31 cellular contexts compared by ENCODE assay signal in genomic region chr22:21898354-21898896, GRCh38.
"Had no signal": no experiment of that assay in that cellular context is flagged by ENCODE, and none has a peak within 500 bp of the region (broad histone marks: within the 10 kb centered on the region; RNA-seq: fewer than 3 reads in every experiment).

No MANE protein-coding gene starts in this region.

- H3K27me3 ChIP-seq: adrenal gland, ascending aorta, body of pancreas, brain microvascular endothelial cell, cardiac muscle cell had no signal

- H3K36me3 ChIP-seq: adrenal gland, ascending aorta, brain microvascular endothelial cell, cardiac muscle cell had no signal

- H3K9me3 ChIP-seq: adrenal gland, ascending aorta, body of pancreas had no signal

- DNase-seq: activated effector memory CD4-positive, alpha-beta T cell treated with Interleukin-2 at 50 U/mL for 16 hours; activated gamma-delta T cell; activated gamma-delta T cell treated with Interleukin-2 at 50 U/mL for 16 hours; activated naive CD4-positive, alpha-beta T cell; activated naive CD4-positive, alpha-beta T cell treated with anti-CD3 and anti-CD28 coated beads for 36 hours; activated naive CD4-positive, alpha-beta T cell treated with anti-CD3 and anti-CD28 coated beads, Interleukin-2, amount 10 ng/mL, durations not matched to agents 7 days and 5 days; activated naive CD4-positive, alpha-beta T cell treated with anti-CD3 and anti-CD28 coated beads, Interleukin-2, amount 50 U/mL, for 16 hours; activated naive CD4-positive, alpha-beta T cell treated with Interleukin-2 at 50 U/mL for 16 hours; activated naive CD8-positive, alpha-beta T cell treated with anti-CD3 and anti-CD28 coated beads for 36 hours; activated naive CD8-positive, alpha-beta T cell treated with anti-CD3 and anti-CD28 coated beads, Interleukin-2, amount 10 ng/mL, durations not matched to agents 7 days and 5 days; activated naive CD8-positive, alpha-beta T cell treated with anti-CD3 and anti-CD28 coated beads, Interleukin-2, amount 50 U/mL, for 24 hours; activated T-cell treated with anti-CD3 and anti-CD28 coated beads, Interleukin-2, amount 50 U/mL, for 24 hours; activated T-cell treated with anti-CD3 and anti-CD28 coated beads, Interleukin-2, amount 50 U/mL, for 4 hours; activated T-cell treated with anti-CD3 and anti-CD28 coated beads, Interleukin-2, amount 50 U/mL, for 48 hours; activated T-cell treated with anti-CD3 and anti-CD28 coated beads, Interleukin-2, amount 50 U/mL, for 72 hours; adrenal gland; amniotic stem cell; amygdala; anterior cingulate cortex; aorta; body of pancreas; brain microvascular endothelial cell; caudate nucleus; central memory CD4-positive, alpha-beta T cell; cerebellar nuclear complex had no signal

- H3K4me3 ChIP-seq: adrenal gland, ascending aorta, body of pancreas, cardiac muscle cell had no signal

- ATAC-seq: activated naive CD4-positive, alpha-beta T cell treated with anti-CD3 and anti-CD28 coated beads, Interleukin-2, amount 50 U/mL, for 72 hours; activated naive CD8-positive, alpha-beta T cell treated with anti-CD3 and anti-CD28 coated beads, Interleukin-2, amount 50 U/mL, for 24 hours; activated T-cell treated with anti-CD3 and anti-CD28 coated beads, Interleukin-2, amount 50 U/mL, for 4 hours; activated T-cell treated with anti-CD3 and anti-CD28 coated beads, Interleukin-2, amount 50 U/mL, for 72 hours; activated T-helper 17 cell treated with anti-CD3 and anti-CD28 coated beads, Interleukin-2, amount 50 U/mL, for 72 hours; body of pancreas had no signal

- H3K27ac ChIP-seq: adrenal gland, ascending aorta, body of pancreas, brain microvascular endothelial cell, cardiac muscle cell had no signal

- H3K4me1 ChIP-seq: adrenal gland, ascending aorta, body of pancreas had no signal

- FAIRE-seq: astrocyte, bronchial epithelial cell had no signal
